ENCODE assay signal across 20 cellular contexts in the genomic region with DNA sequence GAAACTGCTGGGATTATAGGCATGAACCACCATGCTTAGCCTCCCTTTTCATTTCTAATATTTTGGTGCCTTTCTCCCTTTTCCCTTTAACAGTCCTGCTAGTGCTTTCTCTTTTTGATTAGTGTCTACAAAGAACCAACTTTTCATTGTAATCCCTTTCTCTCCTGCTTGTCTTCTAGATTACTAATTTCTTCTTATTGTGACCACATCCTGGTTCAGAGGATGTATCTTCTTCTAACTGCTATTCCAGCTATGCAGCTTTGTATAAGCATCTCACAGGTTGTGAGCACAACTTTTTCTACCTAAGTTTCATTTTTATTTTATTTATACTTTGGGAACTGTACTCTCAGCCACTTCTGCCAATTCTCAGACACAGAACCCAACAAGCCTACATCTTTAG. TPM values are rescaled to one million over a fixed set of nuclear protein-coding genes. Genes with fewer than 3 reads are reported as not detected.
"Had no signal": no experiment of that assay in that cellular context is flagged by ENCODE, and none has a peak within 500 bp of the region (broad histone marks: within the 10 kb centered on the region; RNA-seq: fewer than 3 reads in every experiment).

No MANE protein-coding gene starts in this region.

- H3K36me3 ChIP-seq: brain microvascular endothelial cell, ovary, SJSA1, upper lobe of right lung had no signal

- H3K27me3 ChIP-seq: brain microvascular endothelial cell, ovary, SJSA1, testis, upper lobe of right lung had no signal

- H3K4me1 ChIP-seq: SJSA1, testis, upper lobe of right lung had no signal

- ATAC-seq: left ventricle myocardium superior, upper lobe of right lung had no signal

- H3K9me3 ChIP-seq: ovary, testis, upper lobe of right lung had no signal

- H3K4me3 ChIP-seq: ovary, SJSA1, testis, upper lobe of right lung had no signal

- DNase-seq: activated CD4-positive, alpha-beta T cell treated with anti-CD3 and anti-CD28 coated beads for 1 hour; amygdala; brain microvascular endothelial cell; cerebellar nuclear complex; endodermal cell; erythroblast; hippocampal formation; left ventricle myocardium superior; mesenchymal stem cell; ovary; stimulated activated CD4-positive, alpha-beta T cell treated with anti-CD3 and anti-CD28 coated beads, Interleukin-12 subunit alpha, Interleukin-12 subunit beta, amount 100 ng/mL, for 4 hours; stimulated activated naive CD4-positive, alpha-beta T cell treated with Interleukin-2 at 50 U/mL for 16 hours; SW 1271; T1000; testis; upper lobe of right lung had no signal

- H3K27ac Mint-ChIP-seq: endodermal cell had no signal

- H3K4me3 Mint-ChIP-seq: endodermal cell had no signal

- H3K27ac ChIP-seq: brain microvascular endothelial cell, ovary, SJSA1, testis, upper lobe of right lung had no signal

- H3K4me1 Mint-ChIP-seq: endodermal cell had no signal

RNA-seq across cellular contexts. Expression of gene ZNF648, which starts 14.7 kb away (rescaled TPM):
- total RNA-seq: dermis microvascular lymphatic vessel endothelial cell, glomerular endothelial cell, left ventricle myocardium superior, SJSA1, upper lobe of right lung had no signal
- polyA plus RNA-seq: neural cell had no signal
